23 cellular contexts compared by ENCODE assay signal in the genomic region with DNA sequence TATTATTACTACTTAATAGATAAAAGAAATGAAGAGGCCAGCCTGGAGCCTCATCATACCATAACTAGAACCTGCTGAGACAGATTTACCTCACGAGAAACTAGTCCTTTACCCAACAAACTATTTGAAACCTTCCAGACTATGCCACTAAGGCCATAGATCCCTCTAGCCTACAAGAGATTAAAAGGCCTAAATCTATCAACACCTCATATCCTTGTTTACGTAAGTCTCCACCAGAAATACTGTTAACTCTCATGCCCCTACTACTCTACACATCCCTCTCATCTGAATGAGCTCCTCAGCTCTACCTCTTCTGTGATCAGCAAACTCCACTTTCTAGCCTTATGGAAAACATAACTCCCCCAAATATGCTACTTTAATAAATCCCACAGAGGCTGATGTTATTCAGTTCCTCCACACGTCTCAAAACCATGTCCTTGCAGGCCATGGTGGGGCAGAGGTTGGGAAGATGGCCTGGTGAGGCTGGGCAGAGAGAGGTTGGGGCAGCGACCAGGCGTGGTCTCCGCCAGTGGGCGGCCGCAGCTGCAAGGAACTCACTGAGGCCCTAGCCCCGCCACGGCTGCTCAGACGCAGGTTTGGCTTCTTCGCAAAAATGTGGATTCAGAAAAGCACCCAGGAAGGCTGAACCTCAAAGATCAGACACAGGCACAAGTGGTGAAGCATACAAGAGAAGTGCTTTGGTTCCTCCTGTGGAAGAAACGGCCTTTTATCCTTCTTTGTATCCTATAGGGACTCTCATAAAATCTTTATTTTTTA.
DNase-seq lines count a peak whose midpoint lies in the region; ATAC-seq, FAIRE-seq and TF ChIP-seq lines count a peak whose summit lies in the region.
"Had no signal": no experiment of that assay in that cellular context is flagged by ENCODE, and none has a peak within 500 bp of the region (broad histone marks: within the 10 kb centered on the region; RNA-seq: fewer than 3 reads in every experiment).

No MANE protein-coding gene starts in this region.

- H3K9me3 ChIP-seq in K562 (replicated peaks; ENCODE audit: control insufficient read depth, insufficient read depth, low read depth, low read length) (no peaks in the 10 kb centered on the region), psoas muscle (no peaks in the 10 kb centered on the region), Caco-2 (no peaks in the 10 kb centered on the region)
- H3K9me3 ChIP-seq: A549, tibial nerve had no signal

- no peaks in the 10 kb centered on the region for H3K9me3 Mint-ChIP-seq in immature natural killer cell
- H3K9me3 Mint-ChIP-seq in Caco-2 (ENCODE audit: unreplicated experiment) = no peaks in the 10 kb centered on the region

- FAIRE-seq in K562 (lab: Jason Lieb, UNC) = no peak
- FAIRE-seq: A549 had no signal

- intact Hi-C loops in Right ventricle myocardium inferior (cut with DNase I) (loop anchor here (5.0 kb wide), 1 partner anchor 64 kb away; a partner anchor contains a TSS), cardiac septum (cut with DNase I) (no loop called here), K562 (cut with micrococcal nuclease) (no loop called here), psoas muscle (cut with DNase I) (no loop called here), Caco-2 (cut with micrococcal nuclease; ENCODE audit: unreplicated experiment) (no loop called here)

- peaks cover 0 to 4% of the 10 kb centered on the region in 2 experiments; a peak in 2 of 5 replicates for H3K4me1 ChIP-seq in K562 (replicated peaks in 1 of 2; ENCODE audit: control insufficient read depth in 2 of 2, insufficient read depth in 2 of 2, low read length in 2 of 2)
- peaks cover 20% of the 10 kb centered on the region for H3K4me1 ChIP-seq in psoas muscle
- H3K4me1 ChIP-seq in Caco-2 = no peaks in the 10 kb centered on the region

- in situ Hi-C loops in K562 (cut with MboI) = no loop called here

- H3K27me3 Mint-ChIP-seq in immature natural killer cell (ENCODE audit: low read depth in 3 of 3) (peaks cover 0 to 2% (median 0%) of the 10 kb centered on the region in 3 donors), Caco-2 (ENCODE audit: insufficient read depth, unreplicated experiment) (no peaks in the 10 kb centered on the region)
- H3K27me3 Mint-ChIP-seq: CD8-positive, alpha-beta memory T cell; IgD-negative memory B cell had no signal

- no peak for TF ChIP-seq EP300 in K562 (IDR thresholded peaks at IDR 0.05; ENCODE audit: low read length)

- H3K79me2 ChIP-seq in K562 (ENCODE audit: control insufficient read depth, insufficient read depth, low read length) = peaks cover 69% of the 10 kb centered on the region

- POLR2A ChIA-PET in K562 (lab: Yijun Ruan, JAX) = interaction anchor here (0.6 kb wide), 1 partner anchor 33 kb away, joined by 4 read pairs; no protein-coding TSS in a partner anchor
- POLR2A ChIA-PET in Caco-2 (lab: Charles Lee) = no interaction called here

- H3K9me1 ChIP-seq in K562 (ENCODE audit: control insufficient read depth, insufficient read depth, low read length) = no peaks in the 10 kb centered on the region

- H3K4me3 ChIP-seq in K562 (no peak overlapping the region), psoas muscle (no peak overlapping the region), Caco-2 (ENCODE audit: low read depth, low read length) (no peak overlapping the region)
- H3K4me3 ChIP-seq: A549, SJCRH30, tibial nerve had no signal

- H3K27me3 ChIP-seq in K562 (ENCODE audit: control insufficient read depth in 2 of 2, insufficient read depth in 2 of 2, low read length in 2 of 2) (no peaks in the 10 kb centered on the region), psoas muscle (ENCODE audit: insufficient read depth in 3 of 3, low read length in 2 of 3) (no peaks in the 10 kb centered on the region), Caco-2 (replicated peaks; ENCODE audit: control insufficient read depth, insufficient read depth, low read length) (no peaks in the 10 kb centered on the region)
- H3K27me3 ChIP-seq: SJCRH30, tibial nerve had no signal

- TF ChIP-seq CTCF in K562 (IDR thresholded peaks at IDR 0.05 in 2 of 3, conservative IDR thresholded peaks at IDR 0.05 in 1 of 3; ENCODE audit: insufficient read depth in 2 of 3, low read depth in 1 of 3, low read length in 3 of 3) (no peak), psoas muscle (IDR thresholded peaks at IDR 0.05) (no peak), Caco-2 (IDR thresholded peaks at IDR 0.05; ENCODE audit: insufficient read depth in 1 of 2, low read depth in 1 of 2, low read length in 1 of 2, severe bottlenecking in 1 of 2, unreplicated experiment in 1 of 2) (no peak)

- no peak for TF ChIP-seq POLR2A in K562 (conservative IDR thresholded peaks at IDR 0.05)

- no peak overlapping the region for H3K27ac ChIP-seq in K562 (ENCODE audit: extremely low read depth, low read depth, low read length)
- no peak overlapping the region for H3K27ac ChIP-seq in psoas muscle
- H3K27ac ChIP-seq: A549, SJCRH30, tibial nerve, WERI-Rb-1 had no signal

- no peak overlapping the region for H2AFZ ChIP-seq in K562 (ENCODE audit: low read depth, low read length)

- peaks cover 0 to under 1% (median 0%) of the 10 kb centered on the region in 3 donors for H3K36me3 Mint-ChIP-seq in immature natural killer cell
- peaks cover 7% of the 10 kb centered on the region for H3K36me3 Mint-ChIP-seq in Caco-2 (ENCODE audit: insufficient read depth, unreplicated experiment)

- H3K27ac Mint-ChIP-seq in immature natural killer cell = peak overlapping the region in 4 of 6 donors; percentile 0 to 20 (median 10)
- no peak overlapping the region for H3K27ac Mint-ChIP-seq in Caco-2 (ENCODE audit: unreplicated experiment)

- ATAC-seq in Right ventricle myocardium inferior (peak; percentile 52), K562 (no peak), psoas muscle (peak in 3 of 4 donors; percentile 28 to 55 (median 48)), HG03139 (IDR thresholded peaks at IDR 0.05; ENCODE audit: unreplicated experiment) (no peak), GM18909 (IDR thresholded peaks at IDR 0.05; ENCODE audit: poor library complexity, unreplicated experiment) (no peak)
- ATAC-seq: Panc1 had no signal

- H3K9ac ChIP-seq in K562 (ENCODE audit: insufficient read depth in 1 of 2, low read depth in 2 of 2, low read length in 2 of 2) = no peak overlapping the region

- H3K4me2 ChIP-seq in K562 (ENCODE audit: insufficient read depth, low read length) = no peak overlapping the region
- H3K4me2 ChIP-seq: A549 had no signal

- WGBS in K562 (ENCODE audit: insufficient coverage, low coverage, missing lambda C conversion rate) = 93% methylated on average over 6 of the region's 13 CpGs
- 86% methylated on average over 13 of the region's 13 CpGs for WGBS in psoas muscle, 3 donors

- CTCF ChIA-PET in K562 (lab: Yijun Ruan, JAX; ENCODE audit: low intra/inter-chr PET ratio) = no interaction called here
- CTCF ChIA-PET in Caco-2 (lab: Charles Lee) = no interaction called here

- H3K4me3 Mint-ChIP-seq in immature natural killer cell (no peak overlapping the region), Caco-2 (ENCODE audit: unreplicated experiment) (no peak overlapping the region)
- H3K4me3 Mint-ChIP-seq: IgD-negative memory B cell had no signal

- no peak for TF ChIP-seq RAD21 in K562 (CRISPR knock-in tag; conservative IDR thresholded peaks at IDR 0.05 in 1 of 2, IDR thresholded peaks at IDR 0.05 in 1 of 2)

- BruUV-seq in K562 (replicated peaks; lab: Mats Ljungman, UMichigan) = no TSS peak
- no TSS peak for BruUV-seq in Caco-2 (replicated peaks; lab: Mats Ljungman, UMichigan)

- H3K36me3 ChIP-seq in K562 (ENCODE audit: control insufficient read depth, insufficient read depth, low read length) = no peaks in the 10 kb centered on the region
- no peaks in the 10 kb centered on the region for H3K36me3 ChIP-seq in psoas muscle (ENCODE audit: insufficient read depth in 1 of 2, low read depth in 1 of 2)
- no peaks in the 10 kb centered on the region for H3K36me3 ChIP-seq in Caco-2 (ENCODE audit: control insufficient read depth, insufficient read depth, low read length)
- H3K36me3 ChIP-seq: SJCRH30, WERI-Rb-1 had no signal

- DNase-seq in Right ventricle myocardium inferior (ENCODE audit: missing footprints) (no peak), cardiac septum (ENCODE audit: low spot score) (no peak), K562 (ENCODE audit: extremely low read depth in 1 of 4, low spot score in 3 of 4) (no peak), immature natural killer cell (no peak), psoas muscle (no peak), Caco-2 (no peak)
- DNase-seq: activated effector memory CD4-positive, alpha-beta T cell treated with Interleukin-2 at 50 U/mL for 16 hours; CD8-positive, alpha-beta memory T cell; DMS153; NCI-H1092 treated with DMSO at 0.1 percent for 48 hours; NCI-H2029; NCI-H2227 treated with DMSO at 0.1 percent for 48 hours; NCI-H69; stimulated activated CD8-positive, alpha-beta memory T cell treated with anti-CD3 and anti-CD28 coated beads, Interleukin-4, amount 100 ng/mL, for 48 hours; T1000; WERI-Rb-1 had no signal

- peaks cover 65 to 84% of the 10 kb centered on the region in 2 donors for H3K4me1 Mint-ChIP-seq in immature natural killer cell
- H3K4me1 Mint-ChIP-seq in Caco-2 (ENCODE audit: low read depth, unreplicated experiment) = peaks cover 10% of the 10 kb centered on the region

- H4K20me1 ChIP-seq in K562 (replicated peaks; ENCODE audit: control insufficient read depth, insufficient read depth, low read length) = no peaks in the 10 kb centered on the region

TF ChIP-seq in K562, 482 proteins besides CTCF, POLR2A, EP300 and RAD21:
- peak; percentile 12 for TF ChIP-seq MEIS2 (IDR thresholded peaks at IDR 0.05; ENCODE audit: partially characterized antibody)
- TF ChIP-seq, protein P1, sequence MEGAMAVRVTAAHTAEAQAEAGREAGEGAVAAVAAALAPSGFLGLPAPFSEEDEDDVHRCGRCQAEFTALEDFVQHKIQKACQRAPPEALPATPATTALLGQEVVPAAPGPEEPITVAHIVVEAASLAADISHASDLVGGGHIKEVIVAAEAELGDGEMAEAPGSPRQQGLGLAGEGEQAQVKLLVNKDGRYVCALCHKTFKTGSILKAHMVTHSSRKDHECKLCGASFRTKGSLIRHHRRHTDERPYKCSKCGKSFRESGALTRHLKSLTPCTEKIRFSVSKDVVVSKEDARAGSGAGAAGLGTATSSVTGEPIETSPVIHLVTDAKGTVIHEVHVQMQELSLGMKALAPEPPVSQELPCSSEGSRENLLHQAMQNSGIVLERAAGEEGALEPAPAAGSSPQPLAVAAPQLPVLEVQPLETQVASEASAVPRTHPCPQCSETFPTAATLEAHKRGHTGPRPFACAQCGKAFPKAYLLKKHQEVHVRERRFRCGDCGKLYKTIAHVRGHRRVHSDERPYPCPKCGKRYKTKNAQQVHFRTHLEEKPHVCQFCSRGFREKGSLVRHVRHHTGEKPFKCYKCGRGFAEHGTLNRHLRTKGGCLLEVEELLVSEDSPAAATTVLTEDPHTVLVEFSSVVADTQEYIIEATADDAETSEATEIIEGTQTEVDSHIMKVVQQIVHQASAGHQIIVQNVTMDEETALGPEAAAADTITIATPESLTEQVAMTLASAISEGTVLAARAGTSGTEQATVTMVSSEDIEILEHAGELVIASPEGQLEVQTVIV (CRISPR knock-in tag; IDR thresholded peaks at IDR 0.05; ENCODE audit: borderline replicate concordance) = no peak

Comparison
In these comparisons a context has a peak if more than half of its experiments do, and no peak if none do; other contexts are left out.
1. ATAC-seq: peak in Right ventricle myocardium inferior (single experiment) and psoas muscle (3 of 4); none in K562 (single experiment), HG03139 (single experiment) and GM18909 (single experiment).